ENCODE assay signal across 8 cellular contexts in genomic region chr4:78775278-78776030, GRCh38. TPM values are rescaled to one million over a fixed set of nuclear protein-coding genes. Genes with fewer than 3 reads are reported as not detected.
DNase-seq lines count a peak whose midpoint lies in the region; ATAC-seq and TF ChIP-seq lines count a peak whose summit lies in the region.

No MANE protein-coding gene starts in this region.

- H3K4me3 ChIP-seq in HCT116 (replicated peaks in 1 of 2; ENCODE audit: low read depth in 1 of 2, low read length in 2 of 2): peak overlapping the region; percentile 81 to 88
- peak overlapping the region; percentile 86 for H3K4me3 ChIP-seq in MM.1S (ENCODE audit: low read length)
- H3K4me3 ChIP-seq in left ventricle myocardium inferior: peak overlapping the region; percentile 90
- H3K4me3 ChIP-seq in upper lobe of right lung: peak overlapping the region; percentile 83

- DNase-seq in GM10248 (ENCODE audit: extremely low spot score) (peak; percentile 86), HCT116 (ENCODE audit: low read depth, low spot score) (peak; percentile 46), MM.1S (peak; percentile 85), T follicular helper cell (ENCODE audit: low read depth) (peak; percentile 78), amniotic epithelial cell (ENCODE audit: low read depth) (peak; percentile 77), left ventricle myocardium inferior (peak; percentile 87), progenitor cell of endocrine pancreas (ENCODE audit: low spot score, unreplicated experiment) (peak; percentile 73), upper lobe of right lung (peak; percentile 95)

- no peaks in the 10 kb centered on the region for H3K9me3 Mint-ChIP-seq in progenitor cell of endocrine pancreas (ENCODE audit: low read depth)

- H2AFZ ChIP-seq in HCT116 (ENCODE audit: low read depth, low read length, poor library complexity, severe bottlenecking): peak overlapping the region; percentile 29
- H2AFZ ChIP-seq in MM.1S (ENCODE audit: low read length): peak overlapping the region; percentile 70

- H3K79me2 ChIP-seq in HCT116 (ENCODE audit: insufficient read depth, low read length) (peaks cover 39% of the 10 kb centered on the region), MM.1S (ENCODE audit: low read length) (peaks cover 37% of the 10 kb centered on the region)

- no peaks in the 10 kb centered on the region for H3K27me3 Mint-ChIP-seq in progenitor cell of endocrine pancreas

- H4K20me1 ChIP-seq in HCT116 (ENCODE audit: insufficient read depth): 0 out of 2 replicates have a peak, but pooled peaks cover 6% of the 10 kb centered on the region
- no peaks in the 10 kb centered on the region for H4K20me1 ChIP-seq in MM.1S (ENCODE audit: insufficient read depth, low read length)

- TF ChIP-seq POLR2A in HCT116 (IDR thresholded peaks at IDR 0.05; ENCODE audit: borderline replicate concordance, extremely low read depth, insufficient read depth, insufficient read length): peak; percentile 66

- no peak for TF ChIP-seq CTCF in GM10248 (IDR thresholded peaks at IDR 0.05; ENCODE audit: control extremely low read depth, extremely low read depth, low read depth, missing control alignments)
- TF ChIP-seq CTCF in HCT116 (IDR thresholded peaks at IDR 0.05 in 2 of 3, conservative IDR thresholded peaks at IDR 0.05 in 1 of 3; ENCODE audit: borderline replicate concordance in 1 of 3, insufficient read depth in 1 of 3, low read depth in 2 of 3, low read length in 2 of 3): no peak
- TF ChIP-seq CTCF in MM.1S (IDR thresholded peaks at IDR 0.05; ENCODE audit: low read length): no peak
- no peak for TF ChIP-seq CTCF in left ventricle myocardium inferior (IDR thresholded peaks at IDR 0.05; ENCODE audit: borderline replicate concordance)
- TF ChIP-seq CTCF in progenitor cell of endocrine pancreas (IDR thresholded peaks at IDR 0.05; ENCODE audit: unreplicated experiment): no peak
- TF ChIP-seq CTCF in upper lobe of right lung (IDR thresholded peaks at IDR 0.05): no peak

- H3K4me2 ChIP-seq in HCT116 (ENCODE audit: low read length) (peak overlapping the region; percentile 91), MM.1S (ENCODE audit: low read depth, low read length) (peak overlapping the region; percentile 90)

- ATAC-seq in HCT116 (peak; percentile 81), upper lobe of right lung (peak; percentile 92)

- H3K9ac ChIP-seq in HCT116 (ENCODE audit: low read length): peak overlapping the region; percentile 94
- H3K9ac ChIP-seq in MM.1S (ENCODE audit: low read length): peak overlapping the region; percentile 85

- H3K36me3 ChIP-seq in HCT116 (ENCODE audit: control insufficient read depth in 1 of 2, insufficient read depth in 2 of 2, low read length in 2 of 2): no peaks in the 10 kb centered on the region
- no peaks in the 10 kb centered on the region for H3K36me3 ChIP-seq in MM.1S (replicated peaks; ENCODE audit: insufficient read depth, low read length)
- H3K36me3 ChIP-seq in left ventricle myocardium inferior: no peaks in the 10 kb centered on the region
- H3K36me3 ChIP-seq in upper lobe of right lung: no peaks in the 10 kb centered on the region

- intact Hi-C loops in HCT116 (cut with micrococcal nuclease) (no loop called here), left ventricle myocardium inferior (cut with micrococcal nuclease) (loop anchor here (10.0 kb wide), 1 partner anchor 131 kb away; no protein-coding TSS in a partner anchor), upper lobe of right lung (cut with DNase I) (no loop called here)

- H3K36me3 Mint-ChIP-seq in progenitor cell of endocrine pancreas (ENCODE audit: insufficient read depth): no peaks in the 10 kb centered on the region

- peak overlapping the region; percentile 99 for H3K27ac Mint-ChIP-seq in progenitor cell of endocrine pancreas

- 0 out of 2 replicates have a peak, but pooled peaks cover 4% of the 10 kb centered on the region for H3F3A ChIP-seq in MM.1S (ENCODE audit: insufficient read depth, low read length)

- H3K4me1 ChIP-seq in HCT116 (ENCODE audit: control insufficient read depth in 1 of 2, insufficient read depth in 2 of 2, low read length in 2 of 2): peaks cover 4 to 23% of the 10 kb centered on the region in 2 experiments; a peak in 3 of 4 replicates
- H3K4me1 ChIP-seq in MM.1S (ENCODE audit: low read length): peaks cover 19% of the 10 kb centered on the region
- peaks cover 52% of the 10 kb centered on the region for H3K4me1 ChIP-seq in left ventricle myocardium inferior
- peaks cover 30% of the 10 kb centered on the region for H3K4me1 ChIP-seq in upper lobe of right lung

- H3K27ac ChIP-seq in HCT116 (ENCODE audit: low read depth, low read length): peak overlapping the region; percentile 80
- H3K27ac ChIP-seq in MM.1S (ENCODE audit: low read length): peak overlapping the region; percentile 71
- peak overlapping the region; percentile 99 for H3K27ac ChIP-seq in left ventricle myocardium inferior (replicated peaks)
- peak overlapping the region; percentile 100 for H3K27ac ChIP-seq in upper lobe of right lung

- BruUV-seq in HCT116 (replicated peaks; lab: Mats Ljungman, UMichigan): TSS peak; percentile 97

- RAD21 ChIA-PET in HCT116 (lab: Charles Lee; ENCODE audit: low non-redundant PET in 1 of 2, low total read pairs in 2 of 2, uncharacterized antibody in 2 of 2, unreplicated experiment in 2 of 2): no interaction called here

- TF ChIP-seq RAD21 in HCT116 (IDR thresholded peaks at IDR 0.05; ENCODE audit: low read depth): no peak

- peaks cover 16% of the 10 kb centered on the region for H3K4me1 Mint-ChIP-seq in progenitor cell of endocrine pancreas (ENCODE audit: low read depth)

- CTCF ChIA-PET in GM10248 (lab: Yijun Ruan, JAX): interaction anchor here (1.0 to 1.9 kb wide), 3 partner anchors 9 to 29 kb away, joined by 3 to 5 read pairs (median 3); no protein-coding TSS in a partner anchor
- CTCF ChIA-PET in HCT116 (lab: Charles Lee): no interaction called here

- peak overlapping the region; percentile 92 for H3K4me3 Mint-ChIP-seq in progenitor cell of endocrine pancreas (ENCODE audit: low read depth)

- POLR2A ChIA-PET in GM10248 (lab: Yijun Ruan, JAX): no interaction called here
- POLR2A ChIA-PET in HCT116 (lab: Charles Lee): no interaction called here

- H3K9me2 ChIP-seq in HCT116 (ENCODE audit: insufficient read depth) (no peaks in the 10 kb centered on the region), MM.1S (replicated peaks; ENCODE audit: insufficient read depth, low read length) (no peaks in the 10 kb centered on the region)

- H3K9me3 ChIP-seq in HCT116 (ENCODE audit: control insufficient read depth in 1 of 2, insufficient read depth in 1 of 2, low read depth in 1 of 2, low read length in 2 of 2) (no peaks in the 10 kb centered on the region), MM.1S (replicated peaks; ENCODE audit: insufficient read depth, low read length) (no peaks in the 10 kb centered on the region), left ventricle myocardium inferior (replicated peaks) (no peaks in the 10 kb centered on the region), upper lobe of right lung (no peaks in the 10 kb centered on the region)

- H3K27me3 ChIP-seq in HCT116 (ENCODE audit: insufficient read depth, low read length): no peaks in the 10 kb centered on the region
- no peaks in the 10 kb centered on the region for H3K27me3 ChIP-seq in MM.1S (replicated peaks; ENCODE audit: insufficient read depth, low read length)
- H3K27me3 ChIP-seq in left ventricle myocardium inferior (ENCODE audit: low read depth): no peaks in the 10 kb centered on the region
- H3K27me3 ChIP-seq in upper lobe of right lung: no peaks in the 10 kb centered on the region

TF ChIP-seq in HCT116, 20 proteins besides CTCF, POLR2A, EP300 and RAD21:
- TF ChIP-seq SIN3A (IDR thresholded peaks at IDR 0.05; ENCODE audit: low read depth) (peak; percentile 27), CEBPB (IDR thresholded peaks at IDR 0.05; ENCODE audit: low read depth) (no peak), MAX (IDR thresholded peaks at IDR 0.05) (peak; percentile 89), YY1 (IDR thresholded peaks at IDR 0.05; ENCODE audit: extremely low read depth, insufficient replicate concordance, low read depth, low read length) (no peak), EGR1 (IDR thresholded peaks at IDR 0.05; ENCODE audit: low read depth) (no peak)

RNA-seq across cellular contexts. Expression of gene BMP2K, which starts 0.7 kb away (rescaled TPM):
- total RNA-seq in HCT116 (2021; ENCODE audit: unreplicated experiment) (27.7 TPM), left ventricle myocardium inferior (16.2 TPM), progenitor cell of endocrine pancreas (32.5 and 35.2 TPM in 2 replicates), upper lobe of right lung (45.6 TPM)
- 5.7 and 6.9 TPM in 2 replicates for polyA plus RNA-seq in HCT116 (2012)

Comparison
In these comparisons a context has a peak if more than half of its experiments do, and no peak if none do; other contexts are left out.
1. Peak in every context shown above with its lines: DNase-seq, ATAC-seq, H3K4me3 ChIP-seq and H3K27ac ChIP-seq.